14 cellular contexts compared by ENCODE assay signal in genomic region chr1:40661678-40662077, GRCh38. TPM values are rescaled to one million over a fixed set of nuclear protein-coding genes. Genes with fewer than 3 reads are reported as not detected.
DNase-seq lines count a peak whose midpoint lies in the region; ATAC-seq and TF ChIP-seq lines count a peak whose summit lies in the region.
"Had no signal": no experiment of that assay in that cellular context is flagged by ENCODE, and none has a peak within 500 bp of the region (broad histone marks: within the 10 kb centered on the region; RNA-seq: fewer than 3 reads in every experiment).

No MANE protein-coding gene starts in this region.

- no peak overlapping the region for H2BK120ac ChIP-seq in neuronal stem cell (ENCODE audit: low read depth, low read length)

- peaks cover 35% of the 10 kb centered on the region for H3K4me1 Mint-ChIP-seq in GM23338
- H3K4me1 Mint-ChIP-seq in naive thymus-derived CD4-positive, alpha-beta T cell = peaks cover 0 to 23% (median 15%) of the 10 kb centered on the region in 7 donors

- no peak overlapping the region for H3K14ac ChIP-seq in neuronal stem cell (ENCODE audit: low read length)

- no peak for TF ChIP-seq CTCF in GM23338 (conservative IDR thresholded peaks at IDR 0.05; ENCODE audit: low read depth in 2 of 2)

- H3K4me3 Mint-ChIP-seq in GM23338 = no peak overlapping the region
- H3K4me3 Mint-ChIP-seq in naive thymus-derived CD4-positive, alpha-beta T cell = no peak overlapping the region
- H3K4me3 Mint-ChIP-seq: CD14-positive monocyte had no signal

- no peaks in the 10 kb centered on the region for H3K9me3 ChIP-seq in neuronal stem cell (replicated peaks in 1 of 2; ENCODE audit: control insufficient read depth in 2 of 2, insufficient read depth in 1 of 2, low read depth in 1 of 2, low read length in 2 of 2)
- no peaks in the 10 kb centered on the region for H3K9me3 ChIP-seq in naive thymus-derived CD4-positive, alpha-beta T cell (ENCODE audit: control insufficient read depth in 2 of 3, low read length in 3 of 3)

- H3K79me1 ChIP-seq in neuronal stem cell (ENCODE audit: low read depth, low read length) = no peaks in the 10 kb centered on the region

- WGBS in neuronal stem cell (ENCODE audit: extremely low coverage in 2 of 2, insufficient read length in 2 of 2, insufficient replicate concordance in 1 of 2), 2 donors = no CpG with 5 or more reads among the region's 5 CpGs

- no peak overlapping the region for H4K8ac ChIP-seq in neuronal stem cell (ENCODE audit: low read depth, low read length)

- no peak overlapping the region for H2AK5ac ChIP-seq in neuronal stem cell (ENCODE audit: low read depth, low read length)

- no peak overlapping the region for H3K4me2 ChIP-seq in GM23338
- H3K4me2 ChIP-seq in neuronal stem cell (ENCODE audit: insufficient read depth, low read length, poor library complexity, severe bottlenecking) = no peak overlapping the region

- intact Hi-C loops in naive thymus-derived CD4-positive, alpha-beta T cell (cut with micrococcal nuclease) = no loop called here

- H3K4me3 ChIP-seq in GM23338 (no peak overlapping the region), neuronal stem cell (ENCODE audit: low read length in 2 of 2) (no peak overlapping the region)
- H3K4me3 ChIP-seq in naive thymus-derived CD4-positive, alpha-beta T cell (ENCODE audit: low read length) = no peak overlapping the region

- CTCF ChIA-PET in naive thymus-derived CD4-positive, alpha-beta T cell (lab: Charles Lee) = interaction anchor here (1.1 kb wide), 1 partner anchor 9 kb away, joined by 3 read pairs; no protein-coding TSS in a partner anchor

- no peak overlapping the region for H3K4ac ChIP-seq in neuronal stem cell (ENCODE audit: low read length)

- H3F3A ChIP-seq in GM23338 (replicated peaks; ENCODE audit: low read depth) = no peaks in the 10 kb centered on the region

- no peak overlapping the region for H2BK12ac ChIP-seq in neuronal stem cell (ENCODE audit: low read length)

- H3K36me3 ChIP-seq in GM23338 (ENCODE audit: insufficient read depth) (no peaks in the 10 kb centered on the region), neuronal stem cell (replicated peaks in 1 of 2; ENCODE audit: control insufficient read depth in 2 of 2, insufficient read depth in 2 of 2, low read length in 2 of 2) (no peaks in the 10 kb centered on the region)
- H3K36me3 ChIP-seq in naive thymus-derived CD4-positive, alpha-beta T cell (ENCODE audit: control insufficient read depth in 2 of 3, insufficient read depth in 3 of 3, low read length in 3 of 3) = no peaks in the 10 kb centered on the region

- H3K36me3 Mint-ChIP-seq in GM23338 (ENCODE audit: low read depth) = peaks cover 5% of the 10 kb centered on the region; the same call in 1 of the 3 replicates
- H3K36me3 Mint-ChIP-seq in naive thymus-derived CD4-positive, alpha-beta T cell = no peaks in the 10 kb centered on the region
- H3K36me3 Mint-ChIP-seq: CD14-positive monocyte had no signal

- H3K27me3 Mint-ChIP-seq in GM23338 (ENCODE audit: insufficient read depth, low read depth, poor library complexity) = peaks cover 13% of the 10 kb centered on the region
- peaks cover 0 to 5% (median 0%) of the 10 kb centered on the region in 5 donors for H3K27me3 Mint-ChIP-seq in naive thymus-derived CD4-positive, alpha-beta T cell

- ATAC-seq in GM23338 (no peak), GM21619 (IDR thresholded peaks at IDR 0.05; ENCODE audit: unreplicated experiment) (no peak)
- no peak for ATAC-seq in naive thymus-derived CD4-positive, alpha-beta T cell
- ATAC-seq: HCT116 had no signal

- DNase-seq in GM23338 (ENCODE audit: low spot score) = no peak
- DNase-seq in neuronal stem cell (ENCODE audit: low spot score) = no peak
- no peak for DNase-seq in naive thymus-derived CD4-positive, alpha-beta T cell
- no peak for DNase-seq in NCI-H748 (lab: John Stamatoyannopoulos, UW; ENCODE audit: unreplicated experiment)
- no peak for DNase-seq in NCI-H2081 (lab: John Stamatoyannopoulos, UW)
- DNase-seq: DMS79 treated with DMSO at 0.1 percent for 48 hours, NCI-H1105, NCI-H774, OCI-M1, Right ventricle myocardium superior had no signal

- no peaks in the 10 kb centered on the region for H3K9me2 ChIP-seq in GM23338 (ENCODE audit: insufficient read depth)

- no peak overlapping the region for H2BK15ac ChIP-seq in neuronal stem cell (ENCODE audit: low read length)

- peak overlapping the region; percentile 45 for H2BK5ac ChIP-seq in neuronal stem cell (ENCODE audit: low read length)

- H2AFZ ChIP-seq in GM23338 = no peak overlapping the region
- no peak overlapping the region for H2AFZ ChIP-seq in neuronal stem cell (ENCODE audit: low read length)

- H4K91ac ChIP-seq in neuronal stem cell (ENCODE audit: low read depth, low read length, poor library complexity) = no peak overlapping the region

- H3K27ac ChIP-seq in GM23338 (ENCODE audit: low read depth) (no peak overlapping the region), cingulate gyrus (ENCODE audit: low read depth, low read length) (peak overlapping the region; percentile 47), neuronal stem cell (replicated peaks; ENCODE audit: low read length) (no peak overlapping the region)
- H3K27ac ChIP-seq in naive thymus-derived CD4-positive, alpha-beta T cell (ENCODE audit: low read depth, low read length) = no peak overlapping the region

- no peaks in the 10 kb centered on the region for H4K20me1 ChIP-seq in GM23338 (replicated peaks; ENCODE audit: insufficient read depth)

- H3K79me2 ChIP-seq in GM23338 (replicated peaks; ENCODE audit: insufficient read depth) = no peaks in the 10 kb centered on the region

- H3K9ac ChIP-seq in neuronal stem cell (ENCODE audit: low read depth, low read length, poor library complexity) = no peak overlapping the region

- H3K4me1 ChIP-seq in GM23338 (ENCODE audit: insufficient read depth) (peaks cover 30% of the 10 kb centered on the region), neuronal stem cell (ENCODE audit: control insufficient read depth in 2 of 2, insufficient read depth in 1 of 2, low read depth in 1 of 2, low read length in 2 of 2) (peaks cover 13 to 27% of the 10 kb centered on the region in 2 donors)
- H3K4me1 ChIP-seq in naive thymus-derived CD4-positive, alpha-beta T cell (ENCODE audit: control insufficient read depth in 2 of 2, insufficient read depth in 2 of 2, low read length in 2 of 2) = peaks cover 9% of the 10 kb centered on the region in 2 donors

- no peak overlapping the region for H3K18ac ChIP-seq in neuronal stem cell (ENCODE audit: low read length)

- H3K23ac ChIP-seq in neuronal stem cell (ENCODE audit: low read depth, low read length, poor library complexity) = no peak overlapping the region

- POLR2A ChIA-PET in naive thymus-derived CD4-positive, alpha-beta T cell (lab: Charles Lee) = interaction anchor here (0.5 kb wide), 1 partner anchor 289 kb away, joined by 4 read pairs; no protein-coding TSS in a partner anchor

- H3K9me3 Mint-ChIP-seq in GM23338 = no peaks in the 10 kb centered on the region
- H3K9me3 Mint-ChIP-seq in naive thymus-derived CD4-positive, alpha-beta T cell = no peaks in the 10 kb centered on the region
- H3K9me3 Mint-ChIP-seq: CD14-positive monocyte had no signal

- peak overlapping the region; percentile 40; the same call in 1 of the 2 replicates for H3K27ac Mint-ChIP-seq in GM23338
- H3K27ac Mint-ChIP-seq in naive thymus-derived CD4-positive, alpha-beta T cell = no peak overlapping the region

- H3K27me3 ChIP-seq in GM23338 (ENCODE audit: insufficient read depth) (no peaks in the 10 kb centered on the region), neuronal stem cell (ENCODE audit: control insufficient read depth in 3 of 3, insufficient read depth in 3 of 3, low read depth in 1 of 3, low read length in 3 of 3) (no peaks in the 10 kb centered on the region)
- H3K27me3 ChIP-seq in naive thymus-derived CD4-positive, alpha-beta T cell (ENCODE audit: control insufficient read depth in 2 of 2, insufficient read depth in 2 of 2, low read length in 2 of 2) = no peaks in the 10 kb centered on the region

TF ChIP-seq in GM23338, 12 proteins besides CTCF, POLR2A, EP300 and RAD21 (continues in another document):
- TF ChIP-seq, protein P1, sequence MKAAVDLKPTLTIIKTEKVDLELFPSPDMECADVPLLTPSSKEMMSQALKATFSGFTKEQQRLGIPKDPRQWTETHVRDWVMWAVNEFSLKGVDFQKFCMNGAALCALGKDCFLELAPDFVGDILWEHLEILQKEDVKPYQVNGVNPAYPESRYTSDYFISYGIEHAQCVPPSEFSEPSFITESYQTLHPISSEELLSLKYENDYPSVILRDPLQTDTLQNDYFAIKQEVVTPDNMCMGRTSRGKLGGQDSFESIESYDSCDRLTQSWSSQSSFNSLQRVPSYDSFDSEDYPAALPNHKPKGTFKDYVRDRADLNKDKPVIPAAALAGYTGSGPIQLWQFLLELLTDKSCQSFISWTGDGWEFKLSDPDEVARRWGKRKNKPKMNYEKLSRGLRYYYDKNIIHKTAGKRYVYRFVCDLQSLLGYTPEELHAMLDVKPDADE (IDR thresholded peaks at IDR 0.05) = no peak
- TF ChIP-seq POLR2AphosphoS5 (IDR thresholded peaks at IDR 0.05; ENCODE audit: low read depth) (no peak), ZNF114 (CRISPR knock-in tag; IDR thresholded peaks at IDR 0.05) (no peak), NANOG (IDR thresholded peaks at IDR 0.05; ENCODE audit: borderline replicate concordance) (no peak), EZH2 (IDR thresholded peaks at IDR 0.05; ENCODE audit: low read depth, unreplicated experiment) (no peak), CREB1 (CRISPR knock-in tag; IDR thresholded peaks at IDR 0.05; ENCODE audit: low read depth) (no peak), JUNB (IDR thresholded peaks at IDR 0.05; ENCODE audit: unreplicated experiment) (no peak), ZNF331 (CRISPR knock-in tag; IDR thresholded peaks at IDR 0.05; ENCODE audit: low read depth) (no peak)

RNA-seq across cellular contexts. Expression of gene RIMS3, which starts 3.8 kb away (rescaled TPM):
- total RNA-seq in GM23338 (2014; rRNA removed; shearing (Covaris generic)) = 19.7 and 27.2 TPM in 2 replicates
- 6.9 and 8.7 TPM in 2 replicates for polyA plus RNA-seq in GM23338 (2016; fragmentation: Nextera tagmentation; extraction: Ambion mirVana)
- polyA plus RNA-seq in neuronal stem cell (2013, experiment 1 of 2) = 14.6 TPM
- 14.4 TPM for polyA plus RNA-seq in neuronal stem cell (2013, experiment 2 of 2)
- 1 to 10 TPM; 1.1 to 2.8 (median 2.2) TPM for total RNA-seq in naive thymus-derived CD4-positive, alpha-beta T cell
- polyA plus RNA-seq in naive thymus-derived CD4-positive, alpha-beta T cell = 1 to 10 TPM; 2.2 to 4.3 TPM

RNA-seq across cellular contexts. Expression of gene NFYC, which starts 29.8 kb away (rescaled TPM):
- 37.8 and 42.7 TPM in 2 replicates for total RNA-seq in GM23338 (2014; rRNA removed; shearing (Covaris generic))
- 34.5 and 36.2 TPM in 2 replicates for polyA plus RNA-seq in GM23338 (2016; fragmentation: Nextera tagmentation; extraction: Ambion mirVana)
- polyA plus RNA-seq in neuronal stem cell (2013, experiment 1 of 2) = 58.9 TPM
- 58.8 TPM for polyA plus RNA-seq in neuronal stem cell (2013, experiment 2 of 2)
- 10 to 100 TPM; 44.2 to 88.5 (median 73.6) TPM for total RNA-seq in naive thymus-derived CD4-positive, alpha-beta T cell
- 10 to 100 TPM; 36.2 to 63.4 TPM for polyA plus RNA-seq in naive thymus-derived CD4-positive, alpha-beta T cell
